In genomic region chr5:87260604-87261200, GRCh38 we compare ENCODE assay signal across 17 cellular contexts. TPM values are rescaled to one million over a fixed set of nuclear protein-coding genes. Genes with fewer than 3 reads are reported as not detected.
DNase-seq lines count a peak whose midpoint lies in the region; ATAC-seq, FAIRE-seq and TF ChIP-seq lines count a peak whose summit lies in the region.
"Had no signal": no experiment of that assay in that cellular context is flagged by ENCODE, and none has a peak within 500 bp of the region (broad histone marks: within the 10 kb centered on the region; RNA-seq: fewer than 3 reads in every experiment).

No MANE protein-coding gene starts in this region.

- H4K20me1 ChIP-seq in HCT116 (ENCODE audit: insufficient read depth) (no peaks in the 10 kb centered on the region), hepatocyte (ENCODE audit: insufficient read depth, poor library complexity, severe bottlenecking) (no peaks in the 10 kb centered on the region), PC-9 (ENCODE audit: insufficient read depth) (no peaks in the 10 kb centered on the region)

- H3K36me3 Mint-ChIP-seq in T-cell: no peaks in the 10 kb centered on the region

- no peak for FAIRE-seq in small intestine (lab: Jason Lieb, UNC)
- FAIRE-seq: G401.6, GM12892, GM19239 had no signal

- DNase-seq in HCT116 (ENCODE audit: low read depth, low spot score) (no peak), T-cell (no peak), hepatocyte (ENCODE audit: low spot score) (peak; percentile 16), small intestine (peak; percentile 61), HK-2 (ENCODE audit: unreplicated experiment) (no peak), DMS114 treated with DMSO at 0.1 percent for 48 hours (lab: John Stamatoyannopoulos, UW; ENCODE audit: unreplicated experiment) (no peak), PC-9 (no peak)
- DNase-seq: AML-193, DMS79 treated with DMSO at 0.1 percent for 48 hours, NCI-H1105 treated with DMSO at 0.1 percent for 48 hours, NCI-H187 treated with DMSO at 0.1 percent for 48 hours, NCI-H2171, NCI-H446 treated with DMSO at 0.1 percent for 48 hours, RPMI8226 had no signal

- TF ChIP-seq RAD21 in HCT116 (IDR thresholded peaks at IDR 0.05; ENCODE audit: low read depth): no peak

- H3K27me3 Mint-ChIP-seq in T-cell: no peaks in the 10 kb centered on the region

- H3K9me3 Mint-ChIP-seq in T-cell: no peaks in the 10 kb centered on the region

- no peak overlapping the region for H3K4me3 ChIP-seq in HCT116 (replicated peaks in 1 of 2; ENCODE audit: low read depth in 1 of 2, low read length in 2 of 2)
- H3K4me3 ChIP-seq in hepatocyte: no peak overlapping the region
- H3K4me3 ChIP-seq in small intestine (ENCODE audit: low read depth in 1 of 2, low read length in 2 of 2): no peak overlapping the region
- no peak overlapping the region for H3K4me3 ChIP-seq in PC-9

- H3K4me2 ChIP-seq in HCT116 (ENCODE audit: low read length) (no peak overlapping the region), hepatocyte (no peak overlapping the region), PC-9 (no peak overlapping the region)

- BruUV-seq in HCT116 (replicated peaks; lab: Mats Ljungman, UMichigan) (no TSS peak), PC-9 (replicated peaks; lab: Mats Ljungman, UMichigan) (no TSS peak)

- TF ChIP-seq CTCF in HCT116 (IDR thresholded peaks at IDR 0.05 in 2 of 3, conservative IDR thresholded peaks at IDR 0.05 in 1 of 3; ENCODE audit: borderline replicate concordance in 1 of 3, insufficient read depth in 1 of 3, low read depth in 2 of 3, low read length in 2 of 3): no peak
- no peak for TF ChIP-seq CTCF in hepatocyte (IDR thresholded peaks at IDR 0.05; ENCODE audit: poor library complexity)
- no peak for TF ChIP-seq CTCF in PC-9 (conservative IDR thresholded peaks at IDR 0.05)

- no peak overlapping the region for H3K9ac ChIP-seq in HCT116 (ENCODE audit: low read length)

- H3K9me2 ChIP-seq in HCT116 (ENCODE audit: insufficient read depth) (no peaks in the 10 kb centered on the region), hepatocyte (replicated peaks; ENCODE audit: insufficient read depth) (no peaks in the 10 kb centered on the region), PC-9 (ENCODE audit: insufficient read depth) (no peaks in the 10 kb centered on the region)

- intact Hi-C loops in HCT116 (cut with micrococcal nuclease) (no loop called here), PC-9 (cut with micrococcal nuclease; ENCODE audit: unreplicated experiment) (loop anchor here (10.0 kb wide), 2 partner anchors 66 to 106 kb away; no protein-coding TSS in a partner anchor)

- H3K4me1 Mint-ChIP-seq in T-cell: peaks cover 8 to 11% (median 10%) of the 10 kb centered on the region in 3 donors

- RAD21 ChIA-PET in HCT116 (lab: Charles Lee; ENCODE audit: low non-redundant PET in 1 of 2, low total read pairs in 2 of 2, uncharacterized antibody in 2 of 2, unreplicated experiment in 2 of 2): no interaction called here

- no peaks in the 10 kb centered on the region for H3K79me2 ChIP-seq in HCT116 (ENCODE audit: insufficient read depth, low read length)
- H3K79me2 ChIP-seq in hepatocyte: no peaks in the 10 kb centered on the region
- H3K79me2 ChIP-seq in PC-9 (ENCODE audit: low read depth): no peaks in the 10 kb centered on the region

- H3K4me1 ChIP-seq in HCT116 (ENCODE audit: control insufficient read depth in 1 of 2, insufficient read depth in 2 of 2, low read length in 2 of 2) (no peaks in the 10 kb centered on the region), hepatocyte (ENCODE audit: insufficient read depth) (no peaks in the 10 kb centered on the region), small intestine (ENCODE audit: control insufficient read depth in 2 of 2, insufficient read depth in 1 of 2, low read depth in 1 of 2, low read length in 1 of 2) (no peaks in the 10 kb centered on the region), PC-9 (replicated peaks; ENCODE audit: insufficient read depth) (no peaks in the 10 kb centered on the region)

- CTCF ChIA-PET in HCT116 (lab: Charles Lee): no interaction called here
- CTCF ChIA-PET in T-cell (lab: Charles Lee): no interaction called here
- CTCF ChIA-PET in PC-9 (lab: Charles Lee): no interaction called here

- H3K27ac ChIP-seq in HCT116 (ENCODE audit: low read depth, low read length): no peak overlapping the region
- H3K27ac ChIP-seq in hepatocyte: peak overlapping the region; percentile 51
- peak overlapping the region in 1 of 2 donors; percentile 1 for H3K27ac ChIP-seq in small intestine (ENCODE audit: low read depth in 1 of 2, low read length in 1 of 2)
- no peak overlapping the region for H3K27ac ChIP-seq in PC-9

- no peaks in the 10 kb centered on the region for H3K27me3 ChIP-seq in HCT116 (ENCODE audit: insufficient read depth, low read length)
- no peaks in the 10 kb centered on the region for H3K27me3 ChIP-seq in hepatocyte
- no peaks in the 10 kb centered on the region for H3K27me3 ChIP-seq in small intestine (ENCODE audit: control insufficient read depth in 2 of 2, insufficient read depth in 2 of 2, low read length in 2 of 2)
- no peaks in the 10 kb centered on the region for H3K27me3 ChIP-seq in PC-9 (ENCODE audit: insufficient read depth, low read depth)

- H3K36me3 ChIP-seq in HCT116 (ENCODE audit: control insufficient read depth in 1 of 2, insufficient read depth in 2 of 2, low read length in 2 of 2) (no peaks in the 10 kb centered on the region), hepatocyte (replicated peaks; ENCODE audit: insufficient read depth, low read depth) (no peaks in the 10 kb centered on the region), small intestine (ENCODE audit: control insufficient read depth in 2 of 2, insufficient read depth in 2 of 2, low read length in 2 of 2) (no peaks in the 10 kb centered on the region), PC-9 (ENCODE audit: low read depth) (no peaks in the 10 kb centered on the region)

- H2AFZ ChIP-seq in HCT116 (ENCODE audit: low read depth, low read length, poor library complexity, severe bottlenecking) (peak overlapping the region; percentile 18), hepatocyte (no peak overlapping the region), PC-9 (no peak overlapping the region)

- H3K9me3 ChIP-seq in HCT116 (ENCODE audit: control insufficient read depth in 1 of 2, insufficient read depth in 1 of 2, low read depth in 1 of 2, low read length in 2 of 2) (no peaks in the 10 kb centered on the region), hepatocyte (ENCODE audit: low read depth) (no peaks in the 10 kb centered on the region), small intestine (ENCODE audit: control insufficient read depth, low read depth) (no peaks in the 10 kb centered on the region), PC-9 (ENCODE audit: insufficient read depth, low read depth) (no peaks in the 10 kb centered on the region)

- POLR2A ChIA-PET in HCT116 (lab: Charles Lee): no interaction called here
- POLR2A ChIA-PET in T-cell (lab: Charles Lee): no interaction called here
- POLR2A ChIA-PET in PC-9 (lab: Charles Lee; ENCODE audit: unreplicated experiment): no interaction called here

- no peaks in the 10 kb centered on the region for H3F3A ChIP-seq in PC-9 (ENCODE audit: insufficient read depth, low read depth)

- 65% methylated on average over 4 of the region's 4 CpGs for WGBS in hepatocyte (ENCODE audit: low lambda C conversion rate, missing lambda C conversion rate)
- WGBS in small intestine, 3 donors: 22 to 50% (median 48%) methylated on average over 4 of the region's 4 CpGs

- TF ChIP-seq POLR2A in HCT116 (IDR thresholded peaks at IDR 0.05; ENCODE audit: borderline replicate concordance, extremely low read depth, insufficient read depth, insufficient read length): no peak

- peak overlapping the region; percentile 30 to 62 for H3K27ac Mint-ChIP-seq in T-cell

- H3K4me3 Mint-ChIP-seq in T-cell: no peak overlapping the region

- ATAC-seq in HCT116 (no peak), T-cell (replicated peaks in 1 of 4) (peak in 2 of 4 experiments; percentile 34 to 42)

TF ChIP-seq in HCT116, 20 proteins besides CTCF, POLR2A, EP300 and RAD21 (continues in another document):
- TF ChIP-seq, protein P1, sequence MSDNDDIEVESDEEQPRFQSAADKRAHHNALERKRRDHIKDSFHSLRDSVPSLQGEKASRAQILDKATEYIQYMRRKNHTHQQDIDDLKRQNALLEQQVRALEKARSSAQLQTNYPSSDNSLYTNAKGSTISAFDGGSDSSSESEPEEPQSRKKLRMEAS (IDR thresholded peaks at IDR 0.05): no peak
- TF ChIP-seq EZH2phosphoT487 (IDR thresholded peaks at IDR 0.05; ENCODE audit: borderline replicate concordance) (no peak), FOSL1 (IDR thresholded peaks at IDR 0.05; ENCODE audit: low read depth) (no peak), SIN3A (IDR thresholded peaks at IDR 0.05; ENCODE audit: low read depth) (no peak), EGR1 (IDR thresholded peaks at IDR 0.05; ENCODE audit: low read depth) (no peak), EZH2 (IDR thresholded peaks at IDR 0.05) (no peak), CBX3 (IDR thresholded peaks at IDR 0.05; ENCODE audit: low read depth) (no peak), JUND (IDR thresholded peaks at IDR 0.05) (no peak), ZNF274 (IDR thresholded peaks at IDR 0.05; ENCODE audit: low read depth, low read length) (no peak)
- TF ChIP-seq, protein P2, sequence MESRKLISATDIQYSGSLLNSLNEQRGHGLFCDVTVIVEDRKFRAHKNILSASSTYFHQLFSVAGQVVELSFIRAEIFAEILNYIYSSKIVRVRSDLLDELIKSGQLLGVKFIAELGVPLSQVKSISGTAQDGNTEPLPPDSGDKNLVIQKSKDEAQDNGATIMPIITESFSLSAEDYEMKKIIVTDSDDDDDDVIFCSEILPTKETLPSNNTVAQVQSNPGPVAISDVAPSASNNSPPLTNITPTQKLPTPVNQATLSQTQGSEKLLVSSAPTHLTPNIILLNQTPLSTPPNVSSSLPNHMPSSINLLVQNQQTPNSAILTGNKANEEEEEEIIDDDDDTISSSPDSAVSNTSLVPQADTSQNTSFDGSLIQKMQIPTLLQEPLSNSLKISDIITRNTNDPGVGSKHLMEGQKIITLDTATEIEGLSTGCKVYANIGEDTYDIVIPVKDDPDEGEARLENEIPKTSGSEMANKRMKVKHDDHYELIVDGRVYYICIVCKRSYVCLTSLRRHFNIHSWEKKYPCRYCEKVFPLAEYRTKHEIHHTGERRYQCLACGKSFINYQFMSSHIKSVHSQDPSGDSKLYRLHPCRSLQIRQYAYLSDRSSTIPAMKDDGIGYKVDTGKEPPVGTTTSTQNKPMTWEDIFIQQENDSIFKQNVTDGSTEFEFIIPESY (IDR thresholded peaks at IDR 0.05; ENCODE audit: extremely low read depth, insufficient replicate concordance, low read length): no peak
- TF ChIP-seq, protein P3, sequence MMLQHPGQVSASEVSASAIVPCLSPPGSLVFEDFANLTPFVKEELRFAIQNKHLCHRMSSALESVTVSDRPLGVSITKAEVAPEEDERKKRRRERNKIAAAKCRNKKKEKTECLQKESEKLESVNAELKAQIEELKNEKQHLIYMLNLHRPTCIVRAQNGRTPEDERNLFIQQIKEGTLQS (IDR thresholded peaks at IDR 0.05): no peak

RNA-seq across cellular contexts. Expression of gene RASA1, which starts 7.0 kb away (rescaled TPM):
- total RNA-seq in HCT116 (2021; ENCODE audit: unreplicated experiment): 23.9 TPM
- 12.5 and 14.8 TPM in 2 replicates for polyA plus RNA-seq in HCT116 (2012)
- total RNA-seq in T-cell: 10 to 100 TPM; 23.9 to 32.5 (median 24.7) TPM
- total RNA-seq in hepatocyte: 25.8 and 33.5 TPM in 2 replicates
- polyA plus RNA-seq in hepatocyte: 13.6 and 13.7 TPM in 2 replicates
- polyA plus RNA-seq in small intestine: 10 to 100 TPM in 2 of 3 donors, 1 to 10 TPM in 1; 9.5 to 14.3 (median 13.0) TPM
- 55.0 and 66.6 TPM in 2 replicates for total RNA-seq in PC-9 (2021)

Comparison
In these comparisons a context has a peak if more than half of its experiments do, and no peak if none do; other contexts are left out.
1. DNase-seq: peak in hepatocyte (single experiment) and small intestine (single experiment); none in HCT116 (single experiment), T-cell (0 of 34), HK-2 (single experiment), DMS114 treated with DMSO at 0.1 percent for 48 hours (single experiment) and PC-9 (0 of 2).